ENCODE assay signal across 19 cellular contexts in the genomic region with DNA sequence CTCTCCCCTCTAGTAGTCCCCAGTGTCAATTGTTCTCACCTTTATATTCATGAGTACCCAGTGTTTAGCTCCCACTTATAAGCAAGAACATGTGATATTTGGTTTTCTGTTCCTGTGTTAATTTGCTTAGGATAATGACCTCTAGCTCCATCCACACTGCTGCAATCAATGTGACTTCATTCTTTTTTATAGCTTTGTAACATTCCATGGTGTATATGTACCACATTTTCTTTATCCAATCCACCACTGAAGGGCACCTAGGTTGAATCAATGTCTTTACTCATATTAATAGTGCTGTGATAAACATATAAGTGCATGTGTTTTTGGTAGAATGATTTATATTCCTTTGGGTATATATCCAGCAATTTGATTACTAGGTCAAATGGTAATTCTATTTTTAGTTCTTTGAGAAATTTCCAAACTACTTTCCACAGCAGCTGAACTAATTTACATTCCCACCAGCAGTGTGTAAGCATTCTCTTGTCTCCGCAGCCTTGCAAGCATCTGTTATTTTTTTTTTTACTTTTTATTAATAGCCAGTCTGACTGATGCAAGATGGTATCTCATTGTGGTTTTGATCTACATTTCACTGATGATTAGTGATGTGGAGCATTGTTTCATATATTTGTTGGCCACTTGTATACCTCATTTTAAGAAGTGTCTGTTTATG.
DNase-seq lines count a peak whose midpoint lies in the region; ATAC-seq and TF ChIP-seq lines count a peak whose summit lies in the region.
"Had no signal": no experiment of that assay in that cellular context is flagged by ENCODE, and none has a peak within 500 bp of the region (broad histone marks: within the 10 kb centered on the region; RNA-seq: fewer than 3 reads in every experiment).

No MANE protein-coding gene starts in this region.

- peak overlapping the region; percentile 32; the same call in 1 of the 2 replicates for H2BK120ac ChIP-seq in IMR-90 (ENCODE audit: low read depth, low read length)

- in situ Hi-C loops in IMR-90 (cut with MboI; ENCODE audit: low sequenced_read_pairs), result no loop called here

- H3K79me1 ChIP-seq in IMR-90 (ENCODE audit: low read depth in 1 of 2, low read length in 2 of 2), result no peaks in the 10 kb centered on the region

- intact Hi-C loops in IMR-90 (cut with micrococcal nuclease), result no loop called here

- H3K14ac ChIP-seq in IMR-90 (replicated peaks; ENCODE audit: low read depth, low read length), result peak overlapping the region; percentile 38; the same call in 1 of the 2 replicates

- no peak overlapping the region for H3K56ac ChIP-seq in IMR-90 (ENCODE audit: extremely low read depth, insufficient read depth, low read length)

- H3K23ac ChIP-seq in IMR-90 (ENCODE audit: low read depth, low read length), result no peak overlapping the region

- no peaks in the 10 kb centered on the region for H3K27me3 Mint-ChIP-seq in nephron (ENCODE audit: low read depth)
- H3K27me3 Mint-ChIP-seq: activated CD4-positive, alpha-beta T cell treated with anti-CD3 and anti-CD28 coated beads, Interleukin-2, amount 10 ng/mL, durations not matched to agents 24 days and 14 days had no signal

- H3K4me1 ChIP-seq in BLaER1, result peaks cover 17% of the 10 kb centered on the region; the same call in 1 of the 2 replicates
- H3K4me1 ChIP-seq in IMR-90 (ENCODE audit: control insufficient read depth, insufficient read depth, low read length), result peaks cover 5% of the 10 kb centered on the region; the same call in 1 of the 2 replicates
- H3K4me1 ChIP-seq: neural progenitor cell, Peyer's patch, uterus had no signal

- H3K4me2 ChIP-seq in BLaER1, result peak overlapping the region; percentile 39
- peak overlapping the region; percentile 36; the same call in 1 of the 2 replicates for H3K4me2 ChIP-seq in IMR-90 (ENCODE audit: low read depth, low read length)
- H3K4me2 ChIP-seq: neural progenitor cell had no signal

- TF ChIP-seq RAD21 in IMR-90 (IDR thresholded peaks at IDR 0.05; ENCODE audit: low read length), result no peak

- peak overlapping the region; percentile 11; the same call in 1 of the 2 replicates for H3K4ac ChIP-seq in IMR-90 (ENCODE audit: low read depth, low read length)

- peak; percentile 81 for DNase-seq in IMR-90
- peak; percentile 73 for DNase-seq in choroid plexus epithelial cell (ENCODE audit: low read depth)
- no peak for DNase-seq in NCI-H1105 (lab: John Stamatoyannopoulos, UW)
- DNase-seq in stimulated activated CD4-positive, alpha-beta T cell treated with anti-CD3 and anti-CD28 coated beads, Interleukin-2, amount 100 ng/mL, for 24 hours, result no peak
- DNase-seq: activated CD4-positive, alpha-beta T cell treated with anti-CD3 and anti-CD28 coated beads, Interleukin-2, amount 10 ng/mL, durations not matched to agents 24 days and 14 days; activated T-cell treated with anti-CD3 and anti-CD28 coated beads, Interleukin-2, amount 50 U/mL, for 4 hours; caudate nucleus; endodermal cell; immature natural killer cell; mesendoderm; NCI-H748 treated with DMSO at 0.1 percent for 48 hours; Peyer's patch; uterus had no signal

- no peak overlapping the region for H2AK9ac ChIP-seq in IMR-90 (replicated peaks; ENCODE audit: low read depth, low read length, poor library complexity)

- no peak overlapping the region for H3K4me3 Mint-ChIP-seq in nephron
- H3K4me3 Mint-ChIP-seq: activated CD4-positive, alpha-beta T cell treated with anti-CD3 and anti-CD28 coated beads, Interleukin-2, amount 10 ng/mL, durations not matched to agents 24 days and 14 days; activated T-cell treated with anti-CD3 and anti-CD28 coated beads, Interleukin-2, amount 50 U/mL, for 4 hours; endodermal cell; immature natural killer cell; neural progenitor cell had no signal

- peak overlapping the region; percentile 73; the same call in 1 of the 2 replicates for H4K5ac ChIP-seq in IMR-90 (ENCODE audit: low read depth, low read length)

- peak; percentile 79 for ATAC-seq in IMR-90 (ENCODE audit: low read depth)
- no peak for ATAC-seq in HG03095 (IDR thresholded peaks at IDR 0.05; ENCODE audit: unreplicated experiment)
- no peak for ATAC-seq in HG03571 (IDR thresholded peaks at IDR 0.05; ENCODE audit: unreplicated experiment)
- ATAC-seq: activated naive CD4-positive, alpha-beta T cell treated with anti-CD3 and anti-CD28 coated beads, Interleukin-2, amount 50 U/mL, for 72 hours; activated T-cell treated with anti-CD3 and anti-CD28 coated beads, Interleukin-2, amount 50 U/mL, for 4 hours had no signal

- no peaks in the 10 kb centered on the region for H3K36me3 Mint-ChIP-seq in nephron (ENCODE audit: low read depth)
- H3K36me3 Mint-ChIP-seq: neural progenitor cell had no signal

- H3K9me1 ChIP-seq in IMR-90 (ENCODE audit: insufficient read depth, low read length), result no peaks in the 10 kb centered on the region

- H4K8ac ChIP-seq in IMR-90 (ENCODE audit: low read depth in 2 of 2, low read length in 2 of 2), result peak overlapping the region in 1 of 2 experiments; percentile 28; a peak in 1 of 4 replicates

- peak overlapping the region; percentile 98 for H3K18ac ChIP-seq in IMR-90 (ENCODE audit: low read depth, low read length)

- no peak for TF ChIP-seq POLR2A in IMR-90 (IDR thresholded peaks at IDR 0.05; ENCODE audit: low read depth, low read length)

- peak overlapping the region; percentile 0 to 77 (median 32) for H3K27ac Mint-ChIP-seq in nephron
- H3K27ac Mint-ChIP-seq: activated CD4-positive, alpha-beta T cell treated with anti-CD3 and anti-CD28 coated beads, Interleukin-2, amount 10 ng/mL, durations not matched to agents 24 days and 14 days; activated naive CD4-positive, alpha-beta T cell treated with anti-CD3 and anti-CD28 coated beads, Interleukin-2, amount 50 U/mL, for 72 hours; endodermal cell; neural progenitor cell had no signal

- H4K20me1 ChIP-seq in BLaER1 (no peaks in the 10 kb centered on the region), IMR-90 (ENCODE audit: insufficient read depth, low read length) (no peaks in the 10 kb centered on the region)

- H2AFZ ChIP-seq in IMR-90 (replicated peaks; ENCODE audit: low read length, poor library complexity), result no peak overlapping the region
- H2AFZ ChIP-seq: neural progenitor cell had no signal

- H3K9me3 Mint-ChIP-seq in nephron, result peaks cover 10% of the 10 kb centered on the region
- H3K9me3 Mint-ChIP-seq: activated T-cell treated with anti-CD3 and anti-CD28 coated beads, Interleukin-2, amount 50 U/mL, for 4 hours; immature natural killer cell; neural progenitor cell had no signal

- no peaks in the 10 kb centered on the region for H3K27me3 ChIP-seq in BLaER1
- no peaks in the 10 kb centered on the region for H3K27me3 ChIP-seq in IMR-90 (ENCODE audit: control insufficient read depth, insufficient read depth, low read length)
- H3K27me3 ChIP-seq: neural progenitor cell, Peyer's patch, uterus had no signal

- dilution Hi-C loops in IMR-90 (cut with HindIII; ENCODE audit: low sequenced_read_pairs, unreplicated experiment), result no loop called here

- H3K9me3 ChIP-seq in BLaER1, result peaks cover 16% of the 10 kb centered on the region
- H3K9me3 ChIP-seq in IMR-90 (ENCODE audit: control insufficient read depth, insufficient read depth, low read length), result no peaks in the 10 kb centered on the region
- H3K9me3 ChIP-seq: Peyer's patch, uterus had no signal

- no peak; the same call in 1 of the 2 replicates for TF ChIP-seq CTCF in IMR-90 (conservative IDR thresholded peaks at IDR 0.05; ENCODE audit: low read depth, low read length)
- TF ChIP-seq CTCF in choroid plexus epithelial cell (conservative IDR thresholded peaks at IDR 0.05; ENCODE audit: low read depth, low read length), result no peak
- no peak for TF ChIP-seq CTCF in nephron (IDR thresholded peaks at IDR 0.05; ENCODE audit: unreplicated experiment in 3 of 3)

- POLR2A ChIA-PET in IMR-90 (lab: Charles Lee; ENCODE audit: unreplicated experiment), result no interaction called here

- BruUV-seq in IMR-90 (replicated peaks; lab: Mats Ljungman, UMichigan), result no TSS peak

- H2AK5ac ChIP-seq in IMR-90 (ENCODE audit: low read depth, low read length), result peak overlapping the region; percentile 80; the same call in 1 of the 2 replicates

- H3K9ac ChIP-seq in BLaER1 (no peak overlapping the region), IMR-90 (ENCODE audit: low read depth, low read length) (no peak overlapping the region)
- H3K9ac ChIP-seq: neural progenitor cell had no signal

- H2BK20ac ChIP-seq in IMR-90 (ENCODE audit: low read depth, low read length), result 0 out of 2 replicates have a peak overlapping the region, but pooled peaks have one; percentile 17

- H3K4me3 ChIP-seq in BLaER1 (no peak overlapping the region), IMR-90 (ENCODE audit: insufficient read depth, low read depth, low read length) (no peak overlapping the region), choroid plexus epithelial cell (ENCODE audit: low read depth, low read length) (no peak overlapping the region)
- H3K4me3 ChIP-seq: neural progenitor cell, Peyer's patch, uterus had no signal

- CTCF ChIA-PET in IMR-90 (lab: Yijun Ruan, JAX), result interaction anchor here (0.6 to 1.5 kb wide), 4 partner anchors 12 to 229 kb away, joined by 3 to 5 read pairs (median 4); no protein-coding TSS in a partner anchor

- no CpG with 5 or more reads among the region's 1 CpG for WGBS in IMR-90 (ENCODE audit: extremely low coverage in 2 of 2, insufficient read length in 1 of 2), 2 experiments

- peak overlapping the region; percentile 64 for H2BK5ac ChIP-seq in IMR-90 (ENCODE audit: low read depth, low read length, poor library complexity, severe bottlenecking)

- no peak overlapping the region; the same call in 2 of the 3 replicates for H2BK15ac ChIP-seq in IMR-90 (ENCODE audit: low read depth, low read length)

- H3K4me1 Mint-ChIP-seq in nephron, result peaks cover 19% of the 10 kb centered on the region
- H3K4me1 Mint-ChIP-seq: neural progenitor cell had no signal

- no peak overlapping the region for H4K91ac ChIP-seq in IMR-90 (ENCODE audit: insufficient read depth, low read depth, low read length)

- H3K36me3 ChIP-seq in BLaER1, result no peaks in the 10 kb centered on the region
- no peaks in the 10 kb centered on the region for H3K36me3 ChIP-seq in IMR-90 (ENCODE audit: control insufficient read depth, insufficient read depth, low read length)
- H3K36me3 ChIP-seq: neural progenitor cell, Peyer's patch, uterus had no signal

- H3K27ac ChIP-seq in BLaER1 (no peak overlapping the region), IMR-90 (ENCODE audit: insufficient read depth, low read length) (no peak overlapping the region)
- H3K27ac ChIP-seq: neural progenitor cell, Peyer's patch, uterus had no signal

TF ChIP-seq in IMR-90, 13 proteins besides CTCF, POLR2A, EP300 and RAD21:
- TF ChIP-seq MAFK (IDR thresholded peaks at IDR 0.05; ENCODE audit: low read depth, low read length) (no peak), CHD1 (IDR thresholded peaks at IDR 0.05; ENCODE audit: low read depth, low read length) (no peak), CEBPB (IDR thresholded peaks at IDR 0.05; ENCODE audit: low read depth, low read length) (peak; percentile 24; the same call in 1 of the 2 replicates)

Comparison
In these comparisons a context has a peak if more than half of its experiments do, and no peak if none do; other contexts are left out.
1. DNase-seq: peak in IMR-90 (single experiment) and choroid plexus epithelial cell (single experiment); none in NCI-H1105 (single experiment) and stimulated activated CD4-positive, alpha-beta T cell treated with anti-CD3 and anti-CD28 coated beads, Interleukin-2, amount 100 ng/mL, for 24 hours (0 of 2).